ENCODE assay signal across 8 cellular contexts in genomic region chr1:8006037-8006963, GRCh38. TPM values are rescaled to one million over a fixed set of nuclear protein-coding genes. Genes with fewer than 3 reads are reported as not detected.
DNase-seq lines count a peak whose midpoint lies in the region; ATAC-seq and TF ChIP-seq lines count a peak whose summit lies in the region.

No MANE protein-coding gene starts in this region.

- no peaks in the 10 kb centered on the region for H4K20me1 ChIP-seq in GM23248 (ENCODE audit: insufficient read depth)

- H3K36me3 Mint-ChIP-seq in dendritic cell treated with granulocyte-macrophage colony-stimulating factor and Interleukin-4, amounts not matched to agents 40 ng/mL and 50 ng/mL, for 4 days (ENCODE audit: low read depth), result no peaks in the 10 kb centered on the region

- H3K4me3 Mint-ChIP-seq in dendritic cell treated with granulocyte-macrophage colony-stimulating factor and Interleukin-4, amounts not matched to agents 40 ng/mL and 50 ng/mL, for 4 days, result no peak overlapping the region

- H3K4me1 Mint-ChIP-seq in dendritic cell treated with granulocyte-macrophage colony-stimulating factor and Interleukin-4, amounts not matched to agents 40 ng/mL and 50 ng/mL, for 4 days (ENCODE audit: low read depth), result peaks cover 37% of the 10 kb centered on the region

- H3K4me2 ChIP-seq in GM23248 (ENCODE audit: unreplicated experiment), result no peak overlapping the region

- WGBS in GM23248 (ENCODE audit: low coverage in 1 of 2, low lambda C conversion rate in 2 of 2, missing lambda C conversion rate in 2 of 2), 2 experiments, result 83 to 85% methylated on average over 12 of the region's 12 CpGs
- WGBS in psoas muscle, 3 donors, result 71 to 86% (median 73%) methylated on average over 12 of the region's 12 CpGs

- H3K4me1 ChIP-seq in GM23248 (ENCODE audit: insufficient read depth), result peaks cover 38% of the 10 kb centered on the region
- H3K4me1 ChIP-seq in psoas muscle, result peaks cover 49% of the 10 kb centered on the region

- peak overlapping the region; percentile 20 for H3K27ac Mint-ChIP-seq in dendritic cell treated with granulocyte-macrophage colony-stimulating factor and Interleukin-4, amounts not matched to agents 40 ng/mL and 50 ng/mL, for 4 days

- in situ Hi-C loops in GM23248 (cut with MboI), result no loop called here

- no peaks in the 10 kb centered on the region for H3K9me3 ChIP-seq in GM23248 (ENCODE audit: low read depth)
- no peaks in the 10 kb centered on the region for H3K9me3 ChIP-seq in psoas muscle

- H3K27ac ChIP-seq in GM23248, result peak overlapping the region; percentile 92
- H3K27ac ChIP-seq in psoas muscle, result peak overlapping the region; percentile 86

- no peaks in the 10 kb centered on the region for H3K27me3 Mint-ChIP-seq in dendritic cell treated with granulocyte-macrophage colony-stimulating factor and Interleukin-4, amounts not matched to agents 40 ng/mL and 50 ng/mL, for 4 days

- intact Hi-C loops in dendritic cell treated with granulocyte-macrophage colony-stimulating factor and Interleukin-4, amounts not matched to agents 40 ng/mL and 50 ng/mL, for 4 days (cut with micrococcal nuclease), result no loop called here
- intact Hi-C loops in psoas muscle (cut with DNase I), result no loop called here

- H2AFZ ChIP-seq in GM23248, result no peak overlapping the region

- H3K27me3 ChIP-seq in GM23248 (replicated peaks; ENCODE audit: insufficient read depth) (no peaks in the 10 kb centered on the region), psoas muscle (ENCODE audit: insufficient read depth in 3 of 3, low read length in 2 of 3) (no peaks in the 10 kb centered on the region)

- H3K9ac ChIP-seq in GM23248, result no peak overlapping the region

- H3K4me3 ChIP-seq in GM23248 (no peak overlapping the region), psoas muscle (no peak overlapping the region)

- peaks cover 10% of the 10 kb centered on the region for H3K36me3 ChIP-seq in GM23248 (ENCODE audit: low read depth)
- no peaks in the 10 kb centered on the region for H3K36me3 ChIP-seq in psoas muscle (ENCODE audit: insufficient read depth in 1 of 2, low read depth in 1 of 2)

- ATAC-seq in psoas muscle, result no peak
- ATAC-seq in HG03196 (IDR thresholded peaks at IDR 0.05; ENCODE audit: unreplicated experiment), result no peak
- no peak for ATAC-seq in GM18498 (IDR thresholded peaks at IDR 0.05; ENCODE audit: unreplicated experiment)

- H3K9me3 Mint-ChIP-seq in dendritic cell treated with granulocyte-macrophage colony-stimulating factor and Interleukin-4, amounts not matched to agents 40 ng/mL and 50 ng/mL, for 4 days, result no peaks in the 10 kb centered on the region

- TF ChIP-seq CTCF in psoas muscle (IDR thresholded peaks at IDR 0.05), result no peak

- H3F3A ChIP-seq in GM23248 (ENCODE audit: insufficient read depth), result peaks cover 81% of the 10 kb centered on the region

- 0 out of 2 replicates have a peak, but pooled peaks cover 8% of the 10 kb centered on the region for H3K79me2 ChIP-seq in GM23248 (ENCODE audit: insufficient read depth)

- no peaks in the 10 kb centered on the region for H3K9me2 ChIP-seq in GM23248 (ENCODE audit: insufficient read depth)

- DNase-seq in GM23248 (no peak), NCI-H2196 (lab: John Stamatoyannopoulos, UW; ENCODE audit: unreplicated experiment) (peak; percentile 65), psoas muscle (no peak), NCI-H226 (no peak), germinal center (ENCODE audit: low spot score) (no peak)

RNA-seq across cellular contexts. Expression of gene ERRFI1, which starts 19.8 kb away (rescaled TPM):
- total RNA-seq in GM23248 (2014; rRNA removed; shearing (Covaris generic)), result 50.8 and 55.1 TPM in 2 replicates
- polyA plus RNA-seq in GM23248 (2016; fragmentation: Nextera tagmentation; extraction: Ambion mirVana), result 29.7 and 31.3 TPM in 2 replicates
- total RNA-seq in psoas muscle, result 10 to 100 TPM; 23.2 to 76.2 (median 58.7) TPM
- 10 to 100 TPM; 55.4 to 99.9 (median 94.9) TPM for polyA plus RNA-seq in psoas muscle

RNA-seq across cellular contexts. Expression of gene PARK7, which starts 44.8 kb away (rescaled TPM):
- total RNA-seq in GM23248 (2014; rRNA removed; shearing (Covaris generic)), result 191 and 198 TPM in 2 replicates
- 514 and 522 TPM in 2 replicates for polyA plus RNA-seq in GM23248 (2016; fragmentation: Nextera tagmentation; extraction: Ambion mirVana)
- total RNA-seq in psoas muscle, result 100 to 1,000 TPM; 389 to 467 (median 417) TPM
- 100 to 1,000 TPM; 430 to 441 (median 432) TPM for polyA plus RNA-seq in psoas muscle
